Comparison of ENCODE assay signal across 9 cellular contexts in the genomic region with DNA sequence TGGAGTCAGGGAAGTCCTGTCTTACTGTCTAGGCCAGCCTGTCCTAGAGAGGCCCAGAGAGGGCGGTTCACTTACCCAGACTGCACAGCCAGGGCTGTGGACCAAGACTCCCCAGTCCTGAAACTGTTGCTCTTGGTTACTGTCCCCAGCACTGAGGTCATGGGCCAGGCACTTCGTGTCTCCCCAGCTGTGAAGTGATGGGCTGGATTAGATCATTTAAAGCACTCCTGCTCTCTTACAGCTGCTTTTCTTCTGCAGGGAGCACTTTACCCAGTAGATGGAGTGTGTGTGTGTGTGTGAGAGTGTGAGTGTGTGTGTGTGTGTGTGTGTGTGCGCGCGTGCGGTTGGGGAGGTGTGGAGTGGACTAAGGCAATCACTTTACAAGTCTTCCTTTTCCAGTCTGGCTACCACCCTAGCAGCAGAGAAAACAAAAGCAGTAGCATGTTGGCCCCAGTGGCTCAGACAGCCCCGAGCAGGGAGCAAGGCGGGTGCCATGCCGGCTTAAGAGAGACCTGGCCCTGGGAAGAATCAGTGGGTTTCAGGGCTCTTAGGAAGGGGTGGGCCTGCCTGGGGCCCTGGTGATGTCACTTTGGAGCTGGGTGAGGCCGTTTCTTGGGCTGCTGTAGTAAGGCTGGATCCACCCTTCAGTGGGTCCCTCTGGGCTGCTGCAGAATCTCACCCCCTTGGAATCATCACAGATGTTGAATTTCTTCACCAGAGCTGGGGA. TPM values are rescaled to one million over a fixed set of nuclear protein-coding genes. Genes with fewer than 3 reads are reported as not detected.
A peak's percentile ranks its signal among the peaks of the same experiment; 100 is the strongest.
DNase-seq lines count a peak whose midpoint lies in the region; ATAC-seq, FAIRE-seq and TF ChIP-seq lines count a peak whose summit lies in the region.
"Had no signal": no experiment of that assay in that cellular context is flagged by ENCODE, and none has a peak within 500 bp of the region (broad histone marks: within the 10 kb centered on the region; RNA-seq: fewer than 3 reads in every experiment).

No MANE protein-coding gene starts in this region.

- H3K27ac ChIP-seq in keratinocyte (ENCODE audit: control insufficient read depth, insufficient read depth, low read length) (peak overlapping the region; percentile 87), tibial nerve (peak overlapping the region; percentile 13 to 95 (median 84))

- H3K4me1 Mint-ChIP-seq in activated CD4-positive, alpha-beta memory T cell treated with anti-CD3 and anti-CD28 coated beads for 36 hours (ENCODE audit: low read depth): peaks cover 25% of the 10 kb centered on the region

- CTCF ChIA-PET in activated CD4-positive, alpha-beta memory T cell treated with anti-CD3 and anti-CD28 coated beads for 36 hours (lab: Charles Lee): interaction anchor here (0.6 to 1.8 kb wide), 8 partner anchors 20 to 196 kb away, joined by 3 to 8 read pairs (median 4); no protein-coding TSS in a partner anchor

- peak; percentile 20 for FAIRE-seq in keratinocyte (lab: Jason Lieb, UNC)
- FAIRE-seq: colon had no signal

- H3K4me2 ChIP-seq in keratinocyte (ENCODE audit: control insufficient read depth, extremely low read depth, insufficient read depth, low read depth, low read length): peak overlapping the region; percentile 97

- dilution Hi-C loops in keratinocyte (cut with MboI; ENCODE audit: extremely low pct_ligation_motif_present, low sequenced_read_pairs): no loop called here

- H3K4me3 ChIP-seq in keratinocyte (ENCODE audit: control insufficient read depth in 2 of 3, extremely low read depth in 1 of 3, insufficient read depth in 2 of 3, low read depth in 1 of 3, low read length in 3 of 3) (peak overlapping the region; percentile 60 to 99 (median 67)), tibial nerve (peak overlapping the region; percentile 69 to 87 (median 82))

- 51 to 56% methylated on average over 10 of the region's 10 CpGs for WGBS in tibial nerve, 2 donors

- peaks cover 52% of the 10 kb centered on the region for H3K79me2 ChIP-seq in keratinocyte (ENCODE audit: control insufficient read depth, insufficient read depth, low read length)

- H3K4me1 ChIP-seq in keratinocyte (ENCODE audit: control insufficient read depth, extremely low read depth, insufficient read depth, low read length) (peaks cover 32% of the 10 kb centered on the region), tibial nerve (peaks cover 0 to 69% (median 24%) of the 10 kb centered on the region in 4 donors)

- no peaks in the 10 kb centered on the region for H3K36me3 Mint-ChIP-seq in activated CD4-positive, alpha-beta memory T cell treated with anti-CD3 and anti-CD28 coated beads for 36 hours

- H3K9ac ChIP-seq in keratinocyte (ENCODE audit: control insufficient read depth, extremely low read depth, insufficient read depth, low read length): peak overlapping the region; percentile 96

- peaks cover 3% of the 10 kb centered on the region for H3K27me3 Mint-ChIP-seq in activated CD4-positive, alpha-beta memory T cell treated with anti-CD3 and anti-CD28 coated beads for 36 hours

- TF ChIP-seq EP300 in tibial nerve (IDR thresholded peaks at IDR 0.05): peak in 1 of 2 donors; percentile 8

- H3K9me3 ChIP-seq in keratinocyte (ENCODE audit: control insufficient read depth, low read depth, low read length) (no peaks in the 10 kb centered on the region), tibial nerve (no peaks in the 10 kb centered on the region)

- TF ChIP-seq CTCF in keratinocyte (optimal IDR thresholded peaks at IDR 0.05 in 1 of 3, IDR thresholded peaks at IDR 0.05 in 1 of 3, conservative IDR thresholded peaks at IDR 0.05 in 1 of 3; ENCODE audit: extremely low read depth in 1 of 3, insufficient read depth in 2 of 3, low read length in 3 of 3): peak; percentile 28 to 58 (median 34)
- TF ChIP-seq CTCF in tibial nerve (IDR thresholded peaks at IDR 0.05): peak in 2 of 5 experiments; percentile 30

- intact Hi-C loops in activated CD4-positive, alpha-beta memory T cell treated with anti-CD3 and anti-CD28 coated beads for 36 hours (cut with micrococcal nuclease): loop anchor here (1.0 to 5.0 kb wide), 5 partner anchors 14 to 292 kb away; a partner anchor contains a TSS

- TF ChIP-seq POLR2A in tibial nerve (IDR thresholded peaks at IDR 0.05): no peak

- DNase-seq in AG08395 (ENCODE audit: low spot score) (peak; percentile 59), keratinocyte (ENCODE audit: low read depth, low spot score) (no peak), tibial nerve (ENCODE audit: low spot score in 2 of 2) (peak in 1 of 2 donors; percentile 49)
- DNase-seq in activated CD4-positive, alpha-beta memory T cell treated with anti-CD3 and anti-CD28 coated beads for 36 hours: peak; percentile 72
- DNase-seq in NK-92 treated with Interleukin-12 subunit alpha and Interleukin-12 subunit beta, amount 100 ng/mL, for 24 hours (lab: John Stamatoyannopoulos, UW): no peak

- ATAC-seq in GM18511 (IDR thresholded peaks at IDR 0.05; ENCODE audit: unreplicated experiment): peak; percentile 51
- no peak for ATAC-seq in GM21360 (IDR thresholded peaks at IDR 0.05; ENCODE audit: unreplicated experiment)
- no peak for ATAC-seq in GM19324 (IDR thresholded peaks at IDR 0.05; ENCODE audit: low FRiP score, unreplicated experiment)

- H3K9me1 ChIP-seq in keratinocyte (ENCODE audit: control insufficient read depth, extremely low read depth, insufficient read depth, low read length): peaks cover 3% of the 10 kb centered on the region

- no peak overlapping the region for H2AFZ ChIP-seq in keratinocyte (ENCODE audit: control insufficient read depth, low read length)

- H3K36me3 ChIP-seq in keratinocyte (ENCODE audit: control insufficient read depth in 2 of 2, extremely low read depth in 1 of 2, insufficient read depth in 2 of 2, low read length in 2 of 2) (peaks cover 4 to 10% of the 10 kb centered on the region in 2 experiments), tibial nerve (no peaks in the 10 kb centered on the region)

- POLR2A ChIA-PET in activated CD4-positive, alpha-beta memory T cell treated with anti-CD3 and anti-CD28 coated beads for 36 hours (lab: Charles Lee): no interaction called here

- H3K27me3 ChIP-seq in keratinocyte (ENCODE audit: control insufficient read depth, extremely low read depth, insufficient read depth, low read length) (no peaks in the 10 kb centered on the region), tibial nerve (no peaks in the 10 kb centered on the region)

- no peaks in the 10 kb centered on the region for H4K20me1 ChIP-seq in keratinocyte (ENCODE audit: control insufficient read depth, extremely low read depth, insufficient read depth, low read length)

- no peaks in the 10 kb centered on the region for H3K9me3 Mint-ChIP-seq in activated CD4-positive, alpha-beta memory T cell treated with anti-CD3 and anti-CD28 coated beads for 36 hours

- peak overlapping the region; percentile 43 for H3K27ac Mint-ChIP-seq in activated CD4-positive, alpha-beta memory T cell treated with anti-CD3 and anti-CD28 coated beads for 36 hours

- H3K4me3 Mint-ChIP-seq in activated CD4-positive, alpha-beta memory T cell treated with anti-CD3 and anti-CD28 coated beads for 36 hours: no peak overlapping the region

RNA-seq across cellular contexts. Expression of a gene that starts 2.4 kb away (rescaled TPM):
- 10 to 100 TPM; 11.0 to 12.5 TPM for total RNA-seq in activated CD4-positive, alpha-beta memory T cell treated with anti-CD3 and anti-CD28 coated beads for 36 hours
- 16.9 to 43.2 TPM (median 19.8 TPM) in 3 replicates for polyA plus RNA-seq in keratinocyte
- 19.8 TPM for polyA plus RNA-seq in keratinocyte (2011; ENCODE audit: low read depth)
- polyA plus RNA-seq in keratinocyte (2011; cell fraction: cytosol; rRNA removed): 12.1 and 17.8 TPM in 2 replicates
- polyA plus RNA-seq in keratinocyte (2011; cell fraction: nucleus; rRNA removed): 19.7 and 26.5 TPM in 2 replicates
- polyA plus RNA-seq in keratinocyte (2012; ENCODE audit: low replicate concordance): 18.5 and 23.4 TPM in 2 replicates
- polyA minus RNA-seq in keratinocyte: 14.3 to 41.7 TPM (median 16.8 TPM) in 3 replicates
- 18.4 TPM for polyA minus RNA-seq in keratinocyte (2011; cell fraction: cytosol; rRNA and poly(A)+ RNA removed)
- polyA minus RNA-seq in keratinocyte (2011; cell fraction: nucleus; rRNA and poly(A)+ RNA removed): 19.2 and 24.3 TPM in 2 replicates
- 10 to 100 TPM; 18.9 to 64.9 (median 41.8) TPM for total RNA-seq in tibial nerve

Comparison
In these comparisons a context has a peak if more than half of its experiments do, and no peak if none do; other contexts are left out.
1. DNase-seq: peak in AG08395 (single experiment) and activated CD4-positive, alpha-beta memory T cell treated with anti-CD3 and anti-CD28 coated beads for 36 hours (single experiment); none in keratinocyte (single experiment) and NK-92 treated with Interleukin-12 subunit alpha and Interleukin-12 subunit beta, amount 100 ng/mL, for 24 hours (single experiment).